Comparison of ENCODE assay signal across 1 cellular context in genomic region chr11:130866831-130867230, GRCh38.
TF ChIP-seq lines count a peak whose summit lies in the region.

No MANE protein-coding gene starts in this region.

TF ChIP-seq in HepG2, 621 proteins besides CTCF, POLR2A, EP300 and RAD21:
- no peak for TF ChIP-seq ARID3A (IDR thresholded peaks at IDR 0.05; ENCODE audit: low read depth, low read length)
- TF ChIP-seq TBP (CRISPR knock-in tag; IDR thresholded peaks at IDR 0.05), result no peak
- TF ChIP-seq NBN (conservative IDR thresholded peaks at IDR 0.05), result no peak
- no peak for TF ChIP-seq ISL2 (CRISPR knock-in tag; IDR thresholded peaks at IDR 0.05)
- TF ChIP-seq ETS1 (CRISPR knock-in tag; IDR thresholded peaks at IDR 0.05), result no peak
- no peak for TF ChIP-seq CSRNP1 (CRISPR knock-in tag; IDR thresholded peaks at IDR 0.05)
- TF ChIP-seq FOXC1 (CRISPR knock-in tag; IDR thresholded peaks at IDR 0.05; ENCODE audit: borderline replicate concordance), result no peak
- no peak for TF ChIP-seq RFXANK (CRISPR knock-in tag; IDR thresholded peaks at IDR 0.05)
- no peak for TF ChIP-seq RBAK (CRISPR knock-in tag; IDR thresholded peaks at IDR 0.05)
- no peak for TF ChIP-seq ZFP41 (CRISPR knock-in tag; IDR thresholded peaks at IDR 0.05; ENCODE audit: borderline replicate concordance)
- TF ChIP-seq ZIK1 (CRISPR knock-in tag; IDR thresholded peaks at IDR 0.05; ENCODE audit: borderline replicate concordance, low read depth), result no peak
- no peak for TF ChIP-seq EED (CRISPR knock-in tag; IDR thresholded peaks at IDR 0.05)
- no peak for TF ChIP-seq SUZ12 (IDR thresholded peaks at IDR 0.05; ENCODE audit: low read depth, low read length)
- TF ChIP-seq ELF3 (CRISPR knock-in tag; IDR thresholded peaks at IDR 0.05), result no peak
- TF ChIP-seq BCLAF1 (IDR thresholded peaks at IDR 0.05), result no peak
- no peak for TF ChIP-seq MLLT10 (CRISPR knock-in tag; IDR thresholded peaks at IDR 0.05)
- no peak for TF ChIP-seq TCF7 (IDR thresholded peaks at IDR 0.05; ENCODE audit: low read depth)
- TF ChIP-seq ZFY (CRISPR knock-in tag; IDR thresholded peaks at IDR 0.05), result no peak
- no peak for TF ChIP-seq POLR2AphosphoS2 (IDR thresholded peaks at IDR 0.05; ENCODE audit: low read depth, low read length)
